In genomic region chr14:63164108-63164683, GRCh38 we compare ENCODE assay signal across 1 cellular context.
TF ChIP-seq lines count a peak whose summit lies in the region.

No MANE protein-coding gene starts in this region.

TF ChIP-seq in GM12878, 131 proteins besides CTCF, POLR2A, EP300 and RAD21:
- TF ChIP-seq BACH1 (IDR thresholded peaks at IDR 0.05; ENCODE audit: borderline replicate concordance): no peak
- TF ChIP-seq REST (IDR thresholded peaks at IDR 0.05; ENCODE audit: low read depth, low read length): peak; percentile 15; the same call in 1 of the 2 replicates
